8 cellular contexts compared by ENCODE assay signal in genomic region chr11:44094260-44094868, GRCh38.
A peak's percentile ranks its signal among the peaks of the same experiment; 100 is the strongest.
DNase-seq lines count a peak whose midpoint lies in the region; ATAC-seq, FAIRE-seq and TF ChIP-seq lines count a peak whose summit lies in the region.

No MANE protein-coding gene starts in this region.

- DNase-seq in DMS153 treated with DMSO at 0.1 percent for 48 hours (lab: John Stamatoyannopoulos, UW; ENCODE audit: unreplicated experiment), result peak; percentile 58
- DNase-seq in NCI-H226, result peak; percentile 64
- peak; percentile 90 to 92 for DNase-seq in T47D (ENCODE audit: low read depth in 1 of 2, low spot score in 1 of 2)
- peak; percentile 63 to 84 (median 74) for DNase-seq in stimulated activated CD4-positive, alpha-beta T cell treated with anti-CD3 and anti-CD28 coated beads, Interleukin-1b, Interleukin-23, amount 100 ng/mL, for 24 hours (ENCODE audit: low read depth in 4 of 4, low spot score in 1 of 4)

- in situ Hi-C loops in T47D (cut with HindIII; ENCODE audit: low pct_unique_long_range_greater_than_20kb, low sequenced_read_pairs), result no loop called here

- ATAC-seq in HG02885 (IDR thresholded peaks at IDR 0.05; ENCODE audit: poor library complexity, unreplicated experiment) (peak; percentile 41), HG03039 (IDR thresholded peaks at IDR 0.05; ENCODE audit: unreplicated experiment) (no peak)

- no peak overlapping the region for H3K4me3 ChIP-seq in WI38 (ENCODE audit: low read depth, low read length)

- peak; percentile 75 for TF ChIP-seq CTCF in WI38 (IDR thresholded peaks at IDR 0.05; ENCODE audit: low read depth, low read length)

- FAIRE-seq in islet of Langerhans (lab: Jason Lieb, UNC), result peak; percentile 79
